18 cellular contexts compared by ENCODE assay signal in the genomic region with DNA sequence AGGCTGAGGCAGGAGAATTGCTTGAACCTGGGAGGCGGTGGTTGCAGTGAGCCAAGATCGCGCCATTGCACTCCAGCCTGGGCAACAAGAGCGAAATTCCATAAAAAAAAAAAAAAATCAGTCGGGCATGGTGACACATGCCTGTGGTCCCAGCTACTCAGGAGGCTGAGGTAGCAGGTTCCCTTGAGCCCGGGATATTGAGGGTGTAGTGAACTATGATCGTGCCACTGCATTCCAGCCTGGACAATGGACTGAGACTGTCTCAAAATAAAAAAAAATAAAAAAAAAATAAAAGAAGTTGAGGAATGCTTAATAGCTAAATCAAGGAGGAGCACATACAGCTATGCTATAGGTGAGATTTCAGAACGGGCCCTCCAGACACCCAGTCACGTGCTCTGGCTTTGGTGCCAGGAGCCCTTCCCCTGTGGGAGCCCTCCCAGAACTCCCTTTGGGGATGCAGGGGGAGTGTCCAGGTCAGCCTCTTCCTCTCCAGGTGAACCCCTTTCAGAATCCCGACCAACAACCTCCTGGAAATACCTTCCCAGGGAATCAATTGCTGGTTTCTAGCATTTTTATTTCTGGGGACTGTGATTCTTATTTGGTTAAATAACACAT.
"Had no signal": no experiment of that assay in that cellular context is flagged by ENCODE, and none has a peak within 500 bp of the region (broad histone marks: within the 10 kb centered on the region; RNA-seq: fewer than 3 reads in every experiment).

No MANE protein-coding gene starts in this region.

- H3K4me3 ChIP-seq: lung, neural progenitor cell, psoas muscle, right lobe of liver, smooth muscle cell, stomach, thyroid gland had no signal

- H3K9me3 ChIP-seq: psoas muscle, right lobe of liver, thyroid gland had no signal

- H3K4me1 ChIP-seq: neural progenitor cell, psoas muscle, right lobe of liver, stomach, thyroid gland had no signal

- DNase-seq: cerebellar nuclear complex; cortex of kidney; effector memory CD8-positive, alpha-beta T cell; midbrain; naive thymus-derived CD4-positive, alpha-beta T cell; psoas muscle; retina; right lobe of liver; stimulated activated CD4-positive, alpha-beta T cell treated with anti-CD3 and anti-CD28 coated beads, Interleukin-2, amount 100 ng/mL, for 24 hours; stimulated activated CD4-positive, alpha-beta T cell treated with anti-CD3 and anti-CD28 coated beads, Interleukin-4, amount 100 ng/mL, for 24 hours; stimulated activated naive CD4-positive, alpha-beta T cell treated with Interleukin-2 at 50 U/mL for 16 hours; stomach; thyroid gland had no signal

- H3K27me3 ChIP-seq: neural progenitor cell, right lobe of liver, stomach, thyroid gland had no signal

- ATAC-seq: effector memory CD8-positive, alpha-beta T cell; left lobe of liver; naive thymus-derived CD4-positive, alpha-beta T cell; psoas muscle; right lobe of liver; stimulated activated effector memory CD8-positive, alpha-beta T cell treated with anti-CD3 and anti-CD28 coated beads, Interleukin-12 subunit alpha, Interleukin-12 subunit beta, amount 100 ng/mL, for 72 hours had no signal

- H3K27ac ChIP-seq: neural progenitor cell, psoas muscle, right lobe of liver, stomach, thyroid gland had no signal

- H3K36me3 ChIP-seq: neural progenitor cell, right lobe of liver, stomach, thyroid gland had no signal
